ENCODE assay signal across 14 cellular contexts in the genomic region with DNA sequence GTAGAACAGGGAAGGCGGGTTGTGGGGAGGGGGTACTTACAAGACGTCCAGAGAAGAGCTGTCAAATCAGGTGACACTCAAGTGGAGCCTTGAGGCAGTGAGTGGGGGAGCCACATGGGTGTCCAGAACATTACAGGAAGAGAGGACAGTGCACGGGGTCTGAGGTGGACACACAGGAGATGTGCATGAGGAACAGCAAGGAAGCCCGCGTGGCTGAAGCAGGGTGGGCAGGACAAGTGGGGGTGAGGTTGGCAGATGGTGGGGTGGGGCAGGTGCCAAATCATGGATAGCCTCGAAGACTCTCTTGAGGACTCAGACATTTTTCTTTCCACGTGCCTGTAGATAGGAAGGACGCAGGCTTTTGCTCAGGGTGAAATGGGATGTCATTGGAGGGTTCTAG. TPM values are rescaled to one million over a fixed set of nuclear protein-coding genes. Genes with fewer than 3 reads are reported as not detected.
A peak's percentile ranks its signal among the peaks of the same experiment; 100 is the strongest.
DNase-seq lines count a peak whose midpoint lies in the region; ATAC-seq and TF ChIP-seq lines count a peak whose summit lies in the region.
"Had no signal": no experiment of that assay in that cellular context is flagged by ENCODE, and none has a peak within 500 bp of the region (broad histone marks: within the 10 kb centered on the region; RNA-seq: fewer than 3 reads in every experiment).

No MANE protein-coding gene starts in this region.

- no peak for TF ChIP-seq CTCF in CD8-positive, alpha-beta T cell (IDR thresholded peaks at IDR 0.05)
- TF ChIP-seq CTCF in colonic mucosa (IDR thresholded peaks at IDR 0.05) (no peak), mesothelial cell of epicardium (IDR thresholded peaks at IDR 0.05; ENCODE audit: unreplicated experiment) (no peak)

- H3K9ac ChIP-seq in HUES64 (ENCODE audit: low read depth, low read length), result no peak overlapping the region
- H3K9ac ChIP-seq in colonic mucosa (ENCODE audit: low read depth in 2 of 2, low read length in 2 of 2), result peak overlapping the region in 1 of 2 donors; percentile 86
- H3K9ac ChIP-seq: BLaER1 had no signal

- DNase-seq in CD8-positive, alpha-beta T cell, result no peak
- DNase-seq in colonic mucosa, result no peak
- no peak for DNase-seq in mesothelial cell of epicardium (ENCODE audit: low spot score in 2 of 2, unreplicated experiment in 2 of 2)
- no peak for DNase-seq in MG63
- DNase-seq: activated CD8-positive, alpha-beta T cell treated with anti-CD3 and anti-CD28 coated beads, Interleukin-2, amount 10 ng/mL, durations not matched to agents 7 days and 5 days; foreskin keratinocyte had no signal

- H3K9me3 Mint-ChIP-seq in CD8-positive, alpha-beta T cell, result no peaks in the 10 kb centered on the region
- H3K9me3 Mint-ChIP-seq in mesothelial cell of epicardium, result no peaks in the 10 kb centered on the region
- H3K9me3 Mint-ChIP-seq: activated naive CD4-positive, alpha-beta T cell treated with anti-CD3 and anti-CD28 coated beads, Interleukin-2, amount 50 U/mL, for 72 hours; memory B cell; T-helper 2 cell treated with Interferon-gamma antibody and Interleukin-4, amounts not matched to agents 5 μg/mL and 100 μg/mL, for 36 hours had no signal

- CTCF ChIA-PET in CD8-positive, alpha-beta T cell (lab: Charles Lee), result interaction anchor here (0.7 to 9.3 kb wide), 3 partner anchors 21 to 78 kb away, joined by 3 to 115 read pairs (median 3); no protein-coding TSS in a partner anchor

- H3K27me3 ChIP-seq in CD8-positive, alpha-beta T cell (ENCODE audit: insufficient read depth, low read length), result no peaks in the 10 kb centered on the region
- H3K27me3 ChIP-seq in HUES64 (ENCODE audit: insufficient read depth, low read length), result no peaks in the 10 kb centered on the region
- H3K27me3 ChIP-seq in colonic mucosa, result no peaks in the 10 kb centered on the region
- no peaks in the 10 kb centered on the region for H3K27me3 ChIP-seq in MG63
- H3K27me3 ChIP-seq: BLaER1 had no signal

- no peak overlapping the region for H3K27ac Mint-ChIP-seq in CD8-positive, alpha-beta T cell
- no peak overlapping the region for H3K27ac Mint-ChIP-seq in mesothelial cell of epicardium
- H3K27ac Mint-ChIP-seq: activated CD8-positive, alpha-beta T cell treated with anti-CD3 and anti-CD28 coated beads, Interleukin-2, amount 10 ng/mL, durations not matched to agents 7 days and 5 days; memory B cell; T-helper 2 cell treated with Interferon-gamma antibody and Interleukin-4, amounts not matched to agents 5 μg/mL and 100 μg/mL, for 36 hours had no signal

- WGBS in HUES64, result 79% methylated on average over 8 of the region's 8 CpGs

- POLR2A ChIA-PET in CD8-positive, alpha-beta T cell (lab: Charles Lee), result no interaction called here

- peaks cover 13% of the 10 kb centered on the region for H3K4me1 ChIP-seq in CD8-positive, alpha-beta T cell (ENCODE audit: insufficient read depth, low read length)
- H3K4me1 ChIP-seq in HUES64 (ENCODE audit: insufficient read depth, low read length), result peaks cover 27% of the 10 kb centered on the region
- no peaks in the 10 kb centered on the region for H3K4me1 ChIP-seq in colonic mucosa
- H3K4me1 ChIP-seq: foreskin keratinocyte had no signal

- peak overlapping the region; percentile 42 for H3K4me3 Mint-ChIP-seq in CD8-positive, alpha-beta T cell
- H3K4me3 Mint-ChIP-seq in mesothelial cell of epicardium, result peak overlapping the region; percentile 69
- H3K4me3 Mint-ChIP-seq: memory B cell had no signal

- intact Hi-C loops in CD8-positive, alpha-beta T cell (cut with DNase I, micrococcal nuclease), result no loop called here
- intact Hi-C loops in colonic mucosa (cut with DNase I), result no loop called here

- H3K36me3 ChIP-seq in CD8-positive, alpha-beta T cell (ENCODE audit: insufficient read depth, low read length), result no peaks in the 10 kb centered on the region
- H3K36me3 ChIP-seq in HUES64 (ENCODE audit: insufficient read depth, low read length) (no peaks in the 10 kb centered on the region), colonic mucosa (no peaks in the 10 kb centered on the region), MG63 (no peaks in the 10 kb centered on the region)
- H3K36me3 ChIP-seq: BLaER1 had no signal

- H3K27me3 Mint-ChIP-seq in CD8-positive, alpha-beta T cell (ENCODE audit: low read depth), result peaks cover 20% of the 10 kb centered on the region
- H3K27me3 Mint-ChIP-seq in mesothelial cell of epicardium (ENCODE audit: low read depth), result peaks cover 23% of the 10 kb centered on the region

- H3K4me3 ChIP-seq in CD8-positive, alpha-beta T cell (ENCODE audit: low read depth, low read length), result no peak overlapping the region
- H3K4me3 ChIP-seq in HUES64 (ENCODE audit: low read length) (peak overlapping the region; percentile 63), colonic mucosa (peak overlapping the region; percentile 38), MG63 (no peak overlapping the region)
- H3K4me3 ChIP-seq: BLaER1 had no signal

- no peaks in the 10 kb centered on the region for H3K36me3 Mint-ChIP-seq in CD8-positive, alpha-beta T cell
- H3K36me3 Mint-ChIP-seq in mesothelial cell of epicardium, result no peaks in the 10 kb centered on the region
- H3K36me3 Mint-ChIP-seq: activated naive CD4-positive, alpha-beta T cell treated with anti-CD3 and anti-CD28 coated beads, Interleukin-2, amount 50 U/mL, for 72 hours had no signal

- ATAC-seq in CD8-positive, alpha-beta T cell, result no peak
- ATAC-seq in HG02759 (IDR thresholded peaks at IDR 0.05; ENCODE audit: unreplicated experiment) (no peak), HG03520 (IDR thresholded peaks at IDR 0.05; ENCODE audit: unreplicated experiment) (no peak), HG03439 (IDR thresholded peaks at IDR 0.05; ENCODE audit: unreplicated experiment) (no peak)

- no peak overlapping the region for H3K27ac ChIP-seq in CD8-positive, alpha-beta T cell (ENCODE audit: low read depth, low read length)
- H3K27ac ChIP-seq in HUES64 (ENCODE audit: low read depth, low read length) (no peak overlapping the region), colonic mucosa (no peak overlapping the region)
- H3K27ac ChIP-seq: BLaER1, foreskin keratinocyte had no signal

- no peaks in the 10 kb centered on the region for H3K9me3 ChIP-seq in CD8-positive, alpha-beta T cell (ENCODE audit: low read length)
- H3K9me3 ChIP-seq in HUES64 (ENCODE audit: insufficient read depth, low read depth, low read length) (no peaks in the 10 kb centered on the region), colonic mucosa (no peaks in the 10 kb centered on the region), MG63 (no peaks in the 10 kb centered on the region)
- H3K9me3 ChIP-seq: BLaER1 had no signal

- peaks cover 22% of the 10 kb centered on the region for H3K4me1 Mint-ChIP-seq in CD8-positive, alpha-beta T cell (ENCODE audit: low read depth)
- H3K4me1 Mint-ChIP-seq in mesothelial cell of epicardium, result peaks cover 10% of the 10 kb centered on the region

RNA-seq across cellular contexts. Expression of a gene that starts 0.9 kb away (rescaled TPM):
- total RNA-seq in CD8-positive, alpha-beta T cell, result not detected
- polyA plus RNA-seq in HUES64 (2013, experiment 1 of 2), result 35.9 TPM
- 26.2 TPM for polyA plus RNA-seq in HUES64 (2013, experiment 2 of 2)
- total RNA-seq in colonic mucosa (10 to 100 TPM; 27.4 to 38.6 TPM), mesothelial cell of epicardium (7.4 to 8.8 TPM (median 8.4 TPM) in 3 replicates)
- not detected in 2 replicates for total RNA-seq in MG63 (2014; rRNA removed; shearing (Covaris generic); ENCODE audit: low replicate concordance)

RNA-seq across cellular contexts. Expression of a gene that starts 21.3 kb away (rescaled TPM):
- 10 to 100 TPM; 10.7 to 12.5 TPM for total RNA-seq in CD8-positive, alpha-beta T cell
- polyA plus RNA-seq in HUES64 (2013, experiment 1 of 2), result 72.0 TPM
- polyA plus RNA-seq in HUES64 (2013, experiment 2 of 2), result 66.1 TPM
- total RNA-seq in colonic mucosa (10 to 100 TPM; 14.3 to 30.7 TPM), mesothelial cell of epicardium (23.1 to 25.8 TPM (median 23.4 TPM) in 3 replicates)
- total RNA-seq in MG63 (2014; rRNA removed; shearing (Covaris generic); ENCODE audit: low replicate concordance), result 50.5 and 63.9 TPM in 2 replicates

RNA-seq across cellular contexts. Expression of a gene that starts 24.1 kb away (rescaled TPM):
- 1 to 10 TPM; 6.1 to 7.3 TPM for total RNA-seq in CD8-positive, alpha-beta T cell
- 10.3 TPM for polyA plus RNA-seq in HUES64 (2013, experiment 1 of 2)
- 10.6 TPM for polyA plus RNA-seq in HUES64 (2013, experiment 2 of 2)
- 1 to 10 TPM; 7.1 to 9.8 TPM for total RNA-seq in colonic mucosa
- total RNA-seq in mesothelial cell of epicardium, result 13.8 to 14.5 TPM (median 14.4 TPM) in 3 replicates
- 13.9 and 16.1 TPM in 2 replicates for total RNA-seq in MG63 (2014; rRNA removed; shearing (Covaris generic); ENCODE audit: low replicate concordance)

Comparison
In these comparisons a context has a peak if more than half of its experiments do, and no peak if none do; other contexts are left out.
1. H3K4me3 ChIP-seq: peak in HUES64 (single experiment) and colonic mucosa (single experiment); none in CD8-positive, alpha-beta T cell (single experiment) and MG63 (single experiment).